In genomic region chr1:247362074-247362597, GRCh38 we compare ENCODE assay signal across 1 cellular context.
TF ChIP-seq lines count a peak whose summit lies in the region.

No MANE protein-coding gene starts in this region.

TF ChIP-seq in K562, 482 proteins besides CTCF, POLR2A, EP300 and RAD21 (continued from another document):
- TF ChIP-seq PBX2 (CRISPR knock-in tag; IDR thresholded peaks at IDR 0.05; ENCODE audit: low read depth) = no peak
- TF ChIP-seq PBX2 (tag; conservative IDR thresholded peaks at IDR 0.05; ENCODE audit: low read depth) = no peak
- TF ChIP-seq ZNF253 (CRISPR knock-in tag; conservative IDR thresholded peaks at IDR 0.05) = no peak
- TF ChIP-seq, protein P1, sequence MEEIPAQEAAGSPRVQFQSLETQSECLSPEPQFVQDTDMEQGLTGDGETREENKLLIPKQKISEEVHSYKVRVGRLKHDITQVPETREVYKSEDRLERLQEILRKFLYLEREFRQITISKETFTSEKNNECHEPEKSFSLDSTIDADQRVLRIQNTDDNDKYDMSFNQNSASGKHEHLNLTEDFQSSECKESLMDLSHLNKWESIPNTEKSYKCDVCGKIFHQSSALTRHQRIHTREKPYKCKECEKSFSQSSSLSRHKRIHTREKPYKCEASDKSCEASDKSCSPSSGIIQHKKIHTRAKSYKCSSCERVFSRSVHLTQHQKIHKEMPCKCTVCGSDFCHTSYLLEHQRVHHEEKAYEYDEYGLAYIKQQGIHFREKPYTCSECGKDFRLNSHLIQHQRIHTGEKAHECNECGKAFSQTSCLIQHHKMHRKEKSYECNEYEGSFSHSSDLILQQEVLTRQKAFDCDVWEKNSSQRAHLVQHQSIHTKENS (CRISPR knock-in tag; IDR thresholded peaks at IDR 0.05) = no peak
- TF ChIP-seq SRSF3 (IDR thresholded peaks at IDR 0.05; ENCODE audit: insufficient read depth, low read length) = no peak
- no peak for TF ChIP-seq E2F3 (CRISPR knock-in tag; IDR thresholded peaks at IDR 0.05)
- no peak for TF ChIP-seq NR0B1 (IDR thresholded peaks at IDR 0.05; ENCODE audit: partially characterized antibody)
- TF ChIP-seq TBL1XR1 (IDR thresholded peaks at IDR 0.05; ENCODE audit: low read length in 2 of 2) = no peak
- TF ChIP-seq AFF1 (IDR thresholded peaks at IDR 0.05; ENCODE audit: low read depth in 1 of 2, partially characterized antibody in 2 of 2) = no peak
- TF ChIP-seq KDM1A (IDR thresholded peaks at IDR 0.05) = peak; percentile 60 to 67
- TF ChIP-seq FOSL1 (tag; conservative IDR thresholded peaks at IDR 0.05) = peak; percentile 24; the same call in 1 of the 2 replicates
- 0 out of 4 replicates have a peak, but pooled peaks of 1 of the 2 experiments have one; percentile 10 for TF ChIP-seq RCOR1 (IDR thresholded peaks at IDR 0.05; ENCODE audit: borderline replicate concordance in 1 of 2, low read depth in 2 of 2, low read length in 2 of 2)
- 0 out of 2 replicates have a peak, but pooled peaks have one; percentile 26 for TF ChIP-seq JUND (IDR thresholded peaks at IDR 0.05; ENCODE audit: borderline replicate concordance, low read depth, low read length)
- no peak for TF ChIP-seq JUND (tag; IDR thresholded peaks at IDR 0.05; ENCODE audit: borderline replicate concordance, low read depth, low read length)
- TF ChIP-seq ZNF121 (CRISPR knock-in tag; conservative IDR thresholded peaks at IDR 0.05) = peak; percentile 81
- no peak for TF ChIP-seq DACH1 (IDR thresholded peaks at IDR 0.05; ENCODE audit: partially characterized antibody)
- no peak for TF ChIP-seq NFATC3 (IDR thresholded peaks at IDR 0.05)
